In the genomic region with DNA sequence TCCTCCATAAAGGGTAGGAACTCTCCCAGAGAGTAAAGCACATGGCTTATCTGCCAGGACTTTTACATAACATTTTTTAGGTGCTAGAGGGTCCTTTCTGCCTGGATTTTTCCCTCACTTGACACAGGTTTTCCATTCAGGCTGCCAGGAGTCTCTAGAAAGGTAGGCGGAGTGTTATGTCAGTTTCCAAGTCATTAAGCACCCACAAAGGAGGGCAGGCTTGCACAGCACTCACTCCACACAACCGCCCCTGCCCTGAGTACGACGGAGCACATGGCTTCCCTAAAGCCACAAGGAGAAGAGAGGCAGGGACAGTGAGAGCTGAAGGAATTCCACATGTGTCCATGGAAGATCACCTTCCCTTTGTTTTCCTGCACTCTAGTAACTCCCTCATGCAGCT, we compare ENCODE assay signal across 1 cellular context.
TF ChIP-seq lines count a peak whose summit lies in the region.

No MANE protein-coding gene starts in this region.

TF ChIP-seq in H1, 55 proteins besides CTCF, POLR2A, EP300 and RAD21 (continued from another document):
- TF ChIP-seq, protein P1, sequence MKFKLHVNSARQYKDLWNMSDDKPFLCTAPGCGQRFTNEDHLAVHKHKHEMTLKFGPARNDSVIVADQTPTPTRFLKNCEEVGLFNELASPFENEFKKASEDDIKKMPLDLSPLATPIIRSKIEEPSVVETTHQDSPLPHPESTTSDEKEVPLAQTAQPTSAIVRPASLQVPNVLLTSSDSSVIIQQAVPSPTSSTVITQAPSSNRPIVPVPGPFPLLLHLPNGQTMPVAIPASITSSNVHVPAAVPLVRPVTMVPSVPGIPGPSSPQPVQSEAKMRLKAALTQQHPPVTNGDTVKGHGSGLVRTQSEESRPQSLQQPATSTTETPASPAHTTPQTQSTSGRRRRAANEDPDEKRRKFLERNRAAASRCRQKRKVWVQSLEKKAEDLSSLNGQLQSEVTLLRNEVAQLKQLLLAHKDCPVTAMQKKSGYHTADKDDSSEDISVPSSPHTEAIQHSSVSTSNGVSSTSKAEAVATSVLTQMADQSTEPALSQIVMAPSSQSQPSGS (IDR thresholded peaks at IDR 0.05; ENCODE audit: low read length): no peak
TF ChIP-seq in H1: peak in this region for 1.
